7 cellular contexts compared by ENCODE assay signal in genomic region chr5:55993628-55994501, GRCh38. TPM values are rescaled to one million over a fixed set of nuclear protein-coding genes. Genes with fewer than 3 reads are reported as not detected.
DNase-seq lines count a peak whose midpoint lies in the region; TF ChIP-seq lines count a peak whose summit lies in the region.

No MANE protein-coding gene starts in this region.

- H3K4me2 ChIP-seq in SU-DHL-6 (ENCODE audit: low read depth, low read length, poor library complexity, severe bottlenecking): peak overlapping the region; percentile 98
- peak overlapping the region; percentile 53 for H3K4me2 ChIP-seq in fibroblast of lung (ENCODE audit: extremely low read depth, insufficient read depth, low read length)

- H3K9me3 Mint-ChIP-seq in progenitor cell of endocrine pancreas (ENCODE audit: low read depth): peaks cover 3% of the 10 kb centered on the region

- H4K20me1 ChIP-seq in SU-DHL-6 (ENCODE audit: low read depth, low read length): peaks cover 3% of the 10 kb centered on the region; the same call in 1 of the 2 replicates
- H4K20me1 ChIP-seq in fibroblast of lung (ENCODE audit: control insufficient read depth, extremely low read depth, insufficient read depth, low read length): peaks cover 6% of the 10 kb centered on the region

- TF ChIP-seq CTCF in HEK293 (tag by site-specific recombination; IDR thresholded peaks at IDR 0.05) (no peak), SU-DHL-6 (IDR thresholded peaks at IDR 0.05; ENCODE audit: insufficient read depth, low read length, poor library complexity, severe bottlenecking) (no peak), fibroblast of lung (conservative IDR thresholded peaks at IDR 0.05 in 1 of 2, IDR thresholded peaks at IDR 0.05 in 1 of 2; ENCODE audit: low read depth in 1 of 2, low read length in 2 of 2) (no peak), progenitor cell of endocrine pancreas (IDR thresholded peaks at IDR 0.05; ENCODE audit: unreplicated experiment) (no peak)

- no peaks in the 10 kb centered on the region for H3K79me2 ChIP-seq in SU-DHL-6 (ENCODE audit: insufficient read depth, low read length)
- H3K79me2 ChIP-seq in fibroblast of lung (ENCODE audit: control insufficient read depth, insufficient read depth, low read length): peaks cover 61% of the 10 kb centered on the region

- DNase-seq in fibroblast of lung (ENCODE audit: low read depth in 2 of 2) (peak in 1 of 2 donors; percentile 40), progenitor cell of endocrine pancreas (ENCODE audit: low spot score, unreplicated experiment) (no peak), GM03348 (ENCODE audit: low spot score) (no peak), SHP77 (lab: John Stamatoyannopoulos, UW) (no peak), hypothalamus (lab: John Stamatoyannopoulos, UW) (no peak)

- peaks cover 3% of the 10 kb centered on the region for H3K36me3 Mint-ChIP-seq in progenitor cell of endocrine pancreas (ENCODE audit: insufficient read depth)

- peak overlapping the region; percentile 79 for H3K9ac ChIP-seq in SU-DHL-6 (ENCODE audit: low read length)
- H3K9ac ChIP-seq in fibroblast of lung (ENCODE audit: insufficient read depth, low read length): peak overlapping the region; percentile 98

- POLR2A ChIA-PET in HEK293 (lab: Yijun Ruan, JAX): interaction anchor here (0.5 to 1.6 kb wide), 5 partner anchors 9 to 346 kb away, joined by 3 to 10 read pairs (median 7); no protein-coding TSS in a partner anchor

- H3K27ac ChIP-seq in HEK293 (ENCODE audit: extremely low read depth, low read depth, low read length) (peak overlapping the region; percentile 94; the same call in 1 of the 2 replicates), SU-DHL-6 (ENCODE audit: low read depth, low read length) (no peak overlapping the region), fibroblast of lung (ENCODE audit: insufficient read depth, low read length) (peak overlapping the region; percentile 98)

- no peaks in the 10 kb centered on the region for H3K9me3 ChIP-seq in HEK293 (ENCODE audit: control insufficient read depth, insufficient read depth, low read depth, low read length)
- H3K9me3 ChIP-seq in SU-DHL-6 (ENCODE audit: insufficient read depth, low read length): no peaks in the 10 kb centered on the region
- H3K9me3 ChIP-seq in fibroblast of lung (ENCODE audit: control insufficient read depth, insufficient read depth, low read depth, low read length): no peaks in the 10 kb centered on the region

- peaks cover 15% of the 10 kb centered on the region for H3K4me1 ChIP-seq in HEK293 (ENCODE audit: control insufficient read depth, insufficient read depth, low read length)
- peaks cover 5% of the 10 kb centered on the region for H3K4me1 ChIP-seq in fibroblast of lung (ENCODE audit: control insufficient read depth, extremely low read depth, insufficient read depth, low read length)

- H3K27me3 Mint-ChIP-seq in progenitor cell of endocrine pancreas: no peaks in the 10 kb centered on the region

- no peaks in the 10 kb centered on the region for H3K27me3 ChIP-seq in SU-DHL-6 (ENCODE audit: low read length)
- no peaks in the 10 kb centered on the region for H3K27me3 ChIP-seq in fibroblast of lung (ENCODE audit: control insufficient read depth, insufficient read depth, low read length)

- H3K4me1 Mint-ChIP-seq in progenitor cell of endocrine pancreas (ENCODE audit: low read depth): peaks cover 40% of the 10 kb centered on the region

- H3K9me2 ChIP-seq in SU-DHL-6 (replicated peaks; ENCODE audit: insufficient read depth, low read length): no peaks in the 10 kb centered on the region

- CTCF ChIA-PET in HEK293 (lab: Yijun Ruan, JAX): interaction anchor here (0.6 to 0.9 kb wide), 4 partner anchors 129 to 1516 kb away, joined by 3 to 6 read pairs (median 4); no protein-coding TSS in a partner anchor

- H3K4me3 Mint-ChIP-seq in progenitor cell of endocrine pancreas (ENCODE audit: low read depth): peak overlapping the region; percentile 90

- H3K36me3 ChIP-seq in HEK293 (ENCODE audit: control insufficient read depth in 2 of 2, insufficient read depth in 1 of 2, low read length in 2 of 2): no peaks in the 10 kb centered on the region
- H3K36me3 ChIP-seq in SU-DHL-6 (ENCODE audit: low read length): no peaks in the 10 kb centered on the region
- H3K36me3 ChIP-seq in fibroblast of lung (ENCODE audit: control insufficient read depth, insufficient read depth, low read length): no peaks in the 10 kb centered on the region

- H3F3A ChIP-seq in SU-DHL-6 (ENCODE audit: insufficient read depth): 0 out of 2 replicates have a peak, but pooled peaks cover 4% of the 10 kb centered on the region

- H3K27ac Mint-ChIP-seq in progenitor cell of endocrine pancreas: peak overlapping the region; percentile 95

- H3K4me3 ChIP-seq in HEK293 (ENCODE audit: low read depth, low read length): peak overlapping the region; percentile 85
- peak overlapping the region; percentile 91 for H3K4me3 ChIP-seq in SU-DHL-6 (ENCODE audit: insufficient read depth, low read length, poor library complexity, severe bottlenecking)
- peak overlapping the region; percentile 55 to 95 (median 86) for H3K4me3 ChIP-seq in fibroblast of lung (replicated peaks in 1 of 4; ENCODE audit: control extremely low read depth in 1 of 4, insufficient read depth in 1 of 4, low read depth in 3 of 4, low read length in 4 of 4)

- H2AFZ ChIP-seq in SU-DHL-6 (ENCODE audit: low read depth, low read length, severe bottlenecking) (peak overlapping the region; percentile 93), fibroblast of lung (ENCODE audit: low read length) (no peak overlapping the region)

TF ChIP-seq in HEK293, 187 proteins besides CTCF, POLR2A, EP300 and RAD21 (continues in another document):
- TF ChIP-seq ZNF184 (tag by site-specific recombination; IDR thresholded peaks at IDR 0.05): no peak; the same call in 1 of the 2 replicates
- no peak for TF ChIP-seq ZNF624 (tag by site-specific recombination; IDR thresholded peaks at IDR 0.05)
- TF ChIP-seq ZNF280D (tag by site-specific recombination; IDR thresholded peaks at IDR 0.05): no peak
- no peak for TF ChIP-seq PATZ1 (tag by site-specific recombination; IDR thresholded peaks at IDR 0.05)

RNA-seq across cellular contexts. Expression of gene IL6ST, which starts 0.9 kb away (rescaled TPM):
- 978 and 1,649 TPM in 2 replicates for total RNA-seq in fibroblast of lung
- polyA plus RNA-seq in fibroblast of lung: 768 and 830 TPM in 2 replicates
- 226 and 274 TPM in 2 replicates for polyA plus RNA-seq in fibroblast of lung (2012)
- 138 and 171 TPM in 2 replicates for polyA minus RNA-seq in fibroblast of lung (ENCODE audit: low replicate concordance)
- 51.2 and 53.2 TPM in 2 replicates for total RNA-seq in progenitor cell of endocrine pancreas

Comparison
In these comparisons a context has a peak if more than half of its experiments do, and no peak if none do; other contexts are left out.
1. RNA of gene IL6ST, which starts 0.9 kb away (total RNA-seq): 978 to 1,649 TPM in fibroblast of lung; 51.2 to 53.2 TPM in progenitor cell of endocrine pancreas; every median in the first group is over 10 times any median in the second.
2. Peak in every context shown above with its lines, with median percentiles within 50 percentile points of each other: H3K4me3 ChIP-seq.